22 cellular contexts compared by ENCODE assay signal in genomic region chr14:87629788-87630187, GRCh38.
DNase-seq lines count a peak whose midpoint lies in the region; ATAC-seq, FAIRE-seq and TF ChIP-seq lines count a peak whose summit lies in the region.
"Had no signal": no experiment of that assay in that cellular context is flagged by ENCODE, and none has a peak within 500 bp of the region (broad histone marks: within the 10 kb centered on the region; RNA-seq: fewer than 3 reads in every experiment).

No MANE protein-coding gene starts in this region.

- H3K9ac ChIP-seq in GM23248 (no peak overlapping the region), H1 (replicated peaks in 1 of 4; ENCODE audit: extremely low read depth in 1 of 4, low read depth in 3 of 4, low read length in 3 of 4) (no peak overlapping the region), smooth muscle cell (ENCODE audit: low read depth) (no peak overlapping the region)

- H3K4me2 ChIP-seq in GM23248 (ENCODE audit: unreplicated experiment) (no peak overlapping the region), H1 (ENCODE audit: insufficient read depth in 1 of 2, low read depth in 2 of 2, low read length in 2 of 2) (no peak overlapping the region), smooth muscle cell (peak overlapping the region; percentile 4)
- H3K4me2 ChIP-seq: A549 had no signal

- no peak overlapping the region for H2BK20ac ChIP-seq in H1 (ENCODE audit: low read length)

- no peak overlapping the region for H4K8ac ChIP-seq in H1 (ENCODE audit: extremely low read depth, insufficient read depth, low read length)

- TF ChIP-seq CTCF in H1 (IDR thresholded peaks at IDR 0.05; ENCODE audit: control extremely low read depth in 1 of 3, insufficient read depth in 1 of 3, low read depth in 1 of 3, low read length in 3 of 3): no peak
- no peak for TF ChIP-seq CTCF in smooth muscle cell (IDR thresholded peaks at IDR 0.05; ENCODE audit: borderline replicate concordance, insufficient read depth, poor library complexity, severe bottlenecking)

- no peak overlapping the region for H3K56ac ChIP-seq in H1 (replicated peaks; ENCODE audit: insufficient read length, low read depth, low read length)

- no peak overlapping the region for H2BK15ac ChIP-seq in H1 (ENCODE audit: low read length)

- H3K9me3 ChIP-seq in GM23248 (ENCODE audit: low read depth): peaks cover 3% of the 10 kb centered on the region
- no peaks in the 10 kb centered on the region for H3K9me3 ChIP-seq in H1 (ENCODE audit: insufficient read depth in 2 of 2, low read depth in 1 of 2, low read length in 1 of 2)
- no peaks in the 10 kb centered on the region for H3K9me3 ChIP-seq in smooth muscle cell (replicated peaks; ENCODE audit: low read depth)
- H3K9me3 ChIP-seq: A549, Caco-2, HAP-1 had no signal

- H3F3A ChIP-seq in GM23248 (ENCODE audit: insufficient read depth): no peaks in the 10 kb centered on the region
- peaks cover 14% of the 10 kb centered on the region for H3F3A ChIP-seq in smooth muscle cell (ENCODE audit: low read depth)

- no peak overlapping the region for H2BK12ac ChIP-seq in H1 (ENCODE audit: low read depth, low read length)

- in situ Hi-C loops in GM23248 (cut with MboI): no loop called here

- H4K91ac ChIP-seq in H1 (replicated peaks; ENCODE audit: insufficient read length, low read length): no peak overlapping the region

- no peaks in the 10 kb centered on the region for H3K9me2 ChIP-seq in GM23248 (ENCODE audit: insufficient read depth)

- H3K27me3 ChIP-seq in GM23248 (replicated peaks; ENCODE audit: insufficient read depth) (no peaks in the 10 kb centered on the region), H1 (replicated peaks in 1 of 4; ENCODE audit: control insufficient read depth in 3 of 4, extremely low read depth in 1 of 4, insufficient read depth in 3 of 4, low read length in 3 of 4) (no peaks in the 10 kb centered on the region), smooth muscle cell (ENCODE audit: low read depth) (no peaks in the 10 kb centered on the region)

- no peak overlapping the region for H3K18ac ChIP-seq in H1 (ENCODE audit: extremely low read depth, low read length)

- H2BK120ac ChIP-seq in H1 (replicated peaks; ENCODE audit: low read depth, low read length): no peak overlapping the region

- H3K79me1 ChIP-seq in H1 (ENCODE audit: low read depth, low read length): no peaks in the 10 kb centered on the region

- DNase-seq in GM23248 (peak; percentile 6), NCI-H524 treated with DMSO at 0.1 percent for 48 hours (lab: John Stamatoyannopoulos, UW) (peak; percentile 61), H1 (ENCODE audit: low read depth in 1 of 2, low spot score in 2 of 2) (no peak), smooth muscle cell (lab: John Stamatoyannopoulos, UW; ENCODE audit: unreplicated experiment) (no peak), NCI-H82 (lab: John Stamatoyannopoulos, UW) (no peak)
- no peak for DNase-seq in activated CD4-positive, alpha-beta T cell treated with anti-CD3 and anti-CD28 coated beads, Interleukin-2, amount 50 U/mL, for 48 hours
- DNase-seq: Caco-2; CD4-positive, alpha-beta memory T cell; KBM-7; NCI-H1092; NCI-H1436; NCI-H187 treated with DMSO at 0.1 percent for 48 hours; NK-92 treated with Interleukin-12 subunit alpha and Interleukin-12 subunit beta, amount 100 ng/mL, for 24 hours; SHP77 treated with DMSO at 0.1 percent for 48 hours; SW 1271; T-helper 2 cell had no signal

- H2AFZ ChIP-seq in GM23248 (no peak overlapping the region), H1 (ENCODE audit: low read length) (no peak overlapping the region), smooth muscle cell (ENCODE audit: low read depth) (no peak overlapping the region)

- no peak overlapping the region for H3K14ac ChIP-seq in H1 (ENCODE audit: insufficient read length)

- WGBS in GM23248 (ENCODE audit: low coverage in 1 of 2, low lambda C conversion rate in 2 of 2, missing lambda C conversion rate in 2 of 2), 2 experiments: 66 to 75% methylated on average over 3 of the region's 3 CpGs
- WGBS in H1 (ENCODE audit: extremely low coverage in 1 of 2, insufficient coverage in 1 of 2, insufficient read length in 1 of 2, insufficient replicate concordance in 2 of 2, low coverage in 1 of 2, low lambda C conversion rate in 2 of 2, missing lambda C conversion rate in 1 of 2), 2 experiments: 88% methylated on average over 3 of the region's 3 CpGs; no CpG with 5 or more reads in 1 of the 2 experiments
- 69% methylated on average over 3 of the region's 3 CpGs for WGBS in smooth muscle cell (ENCODE audit: low lambda C conversion rate)

- H3K27ac ChIP-seq in GM23248 (no peak overlapping the region), H1 (ENCODE audit: low read depth, low read length) (no peak overlapping the region), smooth muscle cell (ENCODE audit: low read depth) (no peak overlapping the region)
- H3K27ac ChIP-seq: A549, RWPE1 had no signal

- FAIRE-seq in H1 (lab: Jason Lieb, UNC): no peak
- FAIRE-seq: A549, G401.6, GM12892 had no signal

- TF ChIP-seq RAD21 in H1 (IDR thresholded peaks at IDR 0.05 in 1 of 2, conservative IDR thresholded peaks at IDR 0.05 in 1 of 2; ENCODE audit: low read depth in 2 of 2, low read length in 2 of 2): no peak

- no peak overlapping the region for H2AK5ac ChIP-seq in H1 (ENCODE audit: low read depth, low read length)

- H3K4me3 ChIP-seq in GM23248: no peak overlapping the region
- H3K4me3 ChIP-seq in H1 (ENCODE audit: extremely low read depth in 1 of 4, insufficient read depth in 2 of 4, low read depth in 3 of 4, low read length in 4 of 4): no peak overlapping the region
- no peak overlapping the region for H3K4me3 ChIP-seq in smooth muscle cell
- H3K4me3 ChIP-seq: A549, HAP-1 had no signal

- H3K36me3 ChIP-seq in GM23248 (ENCODE audit: low read depth) (no peaks in the 10 kb centered on the region), H1 (ENCODE audit: control insufficient read depth in 2 of 4, insufficient read depth in 4 of 4, low read length in 3 of 4) (no peaks in the 10 kb centered on the region), smooth muscle cell (ENCODE audit: low read depth) (no peaks in the 10 kb centered on the region)
- H3K36me3 ChIP-seq: HAP-1 had no signal

- CTCF ChIA-PET in H1 (lab: Charles Lee; ENCODE audit: partially characterized antibody): interaction anchor here (0.8 kb wide), 1 partner anchor 362 kb away, joined by 3 read pairs; no protein-coding TSS in a partner anchor

- no peak overlapping the region for H2BK5ac ChIP-seq in H1 (ENCODE audit: low read depth, low read length)

- POLR2A ChIA-PET in H1 (lab: Charles Lee; ENCODE audit: partially characterized antibody): no interaction called here

- H4K5ac ChIP-seq in H1 (ENCODE audit: insufficient read length, low read depth, low read length): no peak overlapping the region

- H3K79me2 ChIP-seq in GM23248 (ENCODE audit: insufficient read depth) (no peaks in the 10 kb centered on the region), H1 (ENCODE audit: control insufficient read depth in 1 of 2, insufficient read depth in 2 of 2, low read length in 2 of 2) (no peaks in the 10 kb centered on the region), smooth muscle cell (ENCODE audit: low read depth) (no peaks in the 10 kb centered on the region)

- no peaks in the 10 kb centered on the region for H3K4me1 ChIP-seq in GM23248 (ENCODE audit: insufficient read depth)
- no peaks in the 10 kb centered on the region for H3K4me1 ChIP-seq in H1 (replicated peaks in 1 of 4; ENCODE audit: control insufficient read depth in 3 of 4, insufficient read depth in 4 of 4, low read length in 3 of 4)
- H3K4me1 ChIP-seq in smooth muscle cell (ENCODE audit: low read depth): peaks cover 17% of the 10 kb centered on the region
- H3K4me1 ChIP-seq: A549, Caco-2, HAP-1 had no signal

- H3K23ac ChIP-seq in H1 (ENCODE audit: insufficient read length): no peak overlapping the region

- H4K20me1 ChIP-seq in GM23248 (ENCODE audit: insufficient read depth) (no peaks in the 10 kb centered on the region), H1 (replicated peaks in 1 of 2; ENCODE audit: control insufficient read depth in 1 of 2, insufficient read depth in 2 of 2, low read length in 2 of 2) (no peaks in the 10 kb centered on the region), smooth muscle cell (ENCODE audit: low read depth) (no peaks in the 10 kb centered on the region)

- H3K4ac ChIP-seq in H1 (replicated peaks; ENCODE audit: insufficient read length, low read depth, low read length): no peak overlapping the region

- H3K23me2 ChIP-seq in H1 (ENCODE audit: low read depth, low read length): no peaks in the 10 kb centered on the region

- TF ChIP-seq POLR2A in H1 (IDR thresholded peaks at IDR 0.05; ENCODE audit: control extremely low read depth in 1 of 2, low read depth in 2 of 2, low read length in 2 of 2): no peak

- ATAC-seq in HG02973 (IDR thresholded peaks at IDR 0.05; ENCODE audit: unreplicated experiment): no peak
- ATAC-seq: A549 had no signal

- TF ChIP-seq EP300 in H1 (IDR thresholded peaks at IDR 0.05; ENCODE audit: borderline replicate concordance in 1 of 2, low read depth in 2 of 2, low read length in 2 of 2): no peak

TF ChIP-seq in H1, 55 proteins besides CTCF, POLR2A, EP300 and RAD21:
- TF ChIP-seq JUN (IDR thresholded peaks at IDR 0.05; ENCODE audit: low read depth, low read length) (no peak), TEAD4 (IDR thresholded peaks at IDR 0.05; ENCODE audit: low read depth, low read length) (peak; percentile 52; the same call in 1 of the 2 replicates)

Comparison
In these comparisons a context has a peak if more than half of its experiments do, and no peak if none do; other contexts are left out.
1. DNase-seq: peak in GM23248 (single experiment) and NCI-H524 treated with DMSO at 0.1 percent for 48 hours (single experiment); none in H1 (0 of 2), smooth muscle cell (single experiment), NCI-H82 (single experiment) and activated CD4-positive, alpha-beta T cell treated with anti-CD3 and anti-CD28 coated beads, Interleukin-2, amount 50 U/mL, for 48 hours (0 of 2).